ENCODE assay signal across 22 cellular contexts in the genomic region with DNA sequence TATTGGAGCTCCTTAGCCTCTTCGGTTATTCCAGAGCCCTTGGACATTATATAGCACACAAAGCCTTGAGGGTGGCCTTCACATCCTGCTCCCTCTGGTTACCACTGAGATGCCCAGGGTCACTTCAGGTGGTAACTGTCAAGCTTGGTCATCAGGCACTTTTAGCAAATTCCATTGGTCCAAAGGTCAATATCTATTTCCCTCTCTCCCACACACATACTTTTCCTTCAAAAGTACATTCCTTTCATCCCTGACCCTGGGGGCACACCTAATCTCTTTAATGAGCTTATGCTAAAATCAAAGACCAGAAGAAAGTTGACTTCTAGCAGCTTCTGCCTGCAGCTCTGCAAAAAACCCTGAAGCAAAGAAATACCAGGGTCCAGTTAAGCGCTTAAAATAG.
DNase-seq lines count a peak whose midpoint lies in the region; ATAC-seq and TF ChIP-seq lines count a peak whose summit lies in the region.
"Had no signal": no experiment of that assay in that cellular context is flagged by ENCODE, and none has a peak within 500 bp of the region (broad histone marks: within the 10 kb centered on the region; RNA-seq: fewer than 3 reads in every experiment).

No MANE protein-coding gene starts in this region.

- no peaks in the 10 kb centered on the region for H3K27me3 Mint-ChIP-seq in mesothelial cell of epicardium (ENCODE audit: low read depth)
- H3K27me3 Mint-ChIP-seq: CD8-positive, alpha-beta memory T cell; IgD-negative memory B cell had no signal

- DNase-seq in EH (ENCODE audit: low read depth): peak; percentile 20
- peak; percentile 9 for DNase-seq in M059J (ENCODE audit: low read depth)
- DNase-seq in iPS-NIHi7 (ENCODE audit: extremely low spot score): peak; percentile 14
- DNase-seq in mesothelial cell of epicardium (ENCODE audit: low spot score in 2 of 2, unreplicated experiment in 2 of 2): no peak
- DNase-seq in stimulated activated CD8-positive, alpha-beta memory T cell treated with anti-CD3 and anti-CD28 coated beads, Interleukin-4, amount 100 ng/mL, for 48 hours: no peak
- no peak for DNase-seq in DMS53 (lab: John Stamatoyannopoulos, UW)
- DNase-seq: AML-193; CD8-positive, alpha-beta memory T cell; HCEC 1CT; MV-4-11; NCI-H1105 treated with DMSO at 0.1 percent for 48 hours; NCI-H2029 treated with DMSO at 0.1 percent for 48 hours; NCI-H226; NCI-H510A treated with DMSO at 0.1 percent for 48 hours; NCI-H748 treated with DMSO at 0.1 percent for 48 hours; PC-3; RPMI8226; SHP77 had no signal

- peak overlapping the region; percentile 15 for H3K27ac Mint-ChIP-seq in mesothelial cell of epicardium
- H3K27ac Mint-ChIP-seq: CD8-positive, alpha-beta memory T cell; GM23338; IgD-negative memory B cell had no signal

- ATAC-seq in HG03025 (IDR thresholded peaks at IDR 0.05; ENCODE audit: low FRiP score, unreplicated experiment): no peak
- ATAC-seq: GM12878, GM23338, PC-3 had no signal

- TF ChIP-seq CTCF in mesothelial cell of epicardium (IDR thresholded peaks at IDR 0.05; ENCODE audit: unreplicated experiment): no peak

- H3K4me3 Mint-ChIP-seq in mesothelial cell of epicardium: no peak overlapping the region
- H3K4me3 Mint-ChIP-seq: CD8-positive, alpha-beta memory T cell; GM23338; IgD-negative memory B cell had no signal

- H3K4me1 Mint-ChIP-seq in mesothelial cell of epicardium: peaks cover 16% of the 10 kb centered on the region
- H3K4me1 Mint-ChIP-seq: CD8-positive, alpha-beta memory T cell; IgD-negative memory B cell had no signal

- H3K36me3 Mint-ChIP-seq in mesothelial cell of epicardium: peaks cover 2% of the 10 kb centered on the region
- H3K36me3 Mint-ChIP-seq: CD8-positive, alpha-beta memory T cell; IgD-negative memory B cell had no signal

- H3K9me3 Mint-ChIP-seq in mesothelial cell of epicardium: peaks cover 14% of the 10 kb centered on the region
- H3K9me3 Mint-ChIP-seq: GM23338 had no signal

Comparison
In these comparisons a context has a peak if more than half of its experiments do, and no peak if none do; other contexts are left out.
1. DNase-seq: peak in EH (single experiment), M059J (single experiment) and iPS-NIHi7 (single experiment); none in mesothelial cell of epicardium (0 of 2), stimulated activated CD8-positive, alpha-beta memory T cell treated with anti-CD3 and anti-CD28 coated beads, Interleukin-4, amount 100 ng/mL, for 48 hours (single experiment) and DMS53 (single experiment).